15 cellular contexts compared by ENCODE assay signal in the genomic region with DNA sequence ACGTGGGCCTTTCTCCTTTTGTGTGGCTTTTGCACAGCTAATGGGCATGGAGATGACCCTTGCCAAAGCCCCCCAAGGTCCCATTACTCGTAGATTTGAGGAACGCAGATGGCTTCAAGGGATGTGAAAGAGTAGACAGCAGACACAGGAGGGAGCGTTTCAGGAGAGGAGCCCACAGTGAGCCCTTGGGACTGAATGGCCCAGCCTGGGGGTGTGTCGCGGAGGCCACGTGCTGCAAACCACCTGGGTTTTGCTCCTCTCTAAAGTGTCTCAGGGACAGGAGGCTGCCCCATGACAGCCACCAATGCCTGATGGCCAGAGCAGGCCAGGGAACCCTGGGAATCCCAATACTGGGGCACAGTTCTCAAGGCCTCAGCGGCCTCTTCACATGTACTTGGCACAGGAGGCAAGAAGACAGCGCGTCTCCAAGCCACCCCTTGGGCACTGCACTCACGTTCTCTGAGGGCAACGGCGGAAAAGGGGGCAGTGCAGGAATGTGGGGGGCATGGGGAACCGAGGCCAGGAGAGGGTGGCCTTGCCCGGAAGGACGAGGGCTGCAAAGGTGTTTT.
"Had no signal": no experiment of that assay in that cellular context is flagged by ENCODE, and none has a peak within 500 bp of the region (broad histone marks: within the 10 kb centered on the region; RNA-seq: fewer than 3 reads in every experiment).

No MANE protein-coding gene starts in this region.

- H3K4me3 ChIP-seq: body of pancreas, esophagus muscularis mucosa, psoas muscle, sigmoid colon, suprapubic skin, upper lobe of left lung had no signal

- H3K4me1 ChIP-seq: esophagus muscularis mucosa, psoas muscle, sigmoid colon, suprapubic skin had no signal

- H3K27ac ChIP-seq: esophagus muscularis mucosa, psoas muscle, sigmoid colon, suprapubic skin had no signal

- H3K4me3 Mint-ChIP-seq: activated naive CD4-positive, alpha-beta T cell treated with anti-CD3 and anti-CD28 coated beads, Interleukin-2, amount 10 ng/mL, durations not matched to agents 7 days and 5 days had no signal

- ATAC-seq: left cardiac atrium; naive thymus-derived CD4-positive, alpha-beta T cell; psoas muscle had no signal

- H3K9me3 ChIP-seq: body of pancreas, esophagus muscularis mucosa, psoas muscle, sigmoid colon, suprapubic skin, upper lobe of left lung had no signal

- DNase-seq: activated naive CD4-positive, alpha-beta T cell treated with anti-CD3 and anti-CD28 coated beads, Interleukin-2, amount 10 ng/mL, durations not matched to agents 7 days and 5 days; body of pancreas; dermis blood vessel endothelial cell; glutamatergic neuron; left cardiac atrium; naive thymus-derived CD4-positive, alpha-beta T cell; occipital lobe; psoas muscle; sigmoid colon; stimulated activated CD4-positive, alpha-beta T cell treated with anti-CD3 and anti-CD28 coated beads, Interleukin-12 subunit alpha, Interleukin-12 subunit beta, amount 100 ng/mL, for 4 hours; stimulated activated naive CD4-positive, alpha-beta T cell treated with Interleukin-2 at 50 U/mL for 16 hours had no signal

- H3K36me3 ChIP-seq: esophagus muscularis mucosa, sigmoid colon, suprapubic skin, upper lobe of left lung had no signal

- H3K9me3 Mint-ChIP-seq: activated naive CD4-positive, alpha-beta T cell treated with anti-CD3 and anti-CD28 coated beads, Interleukin-2, amount 10 ng/mL, durations not matched to agents 7 days and 5 days had no signal

- H3K27ac Mint-ChIP-seq: activated naive CD4-positive, alpha-beta T cell treated with anti-CD3 and anti-CD28 coated beads, Interleukin-2, amount 10 ng/mL, durations not matched to agents 7 days and 5 days; activated T-helper 2 cell treated with anti-CD3 and anti-CD28 coated beads, Interferon-gamma antibody, Interleukin-2, Interleukin-4, amounts not matched to agents 10 μg/mL and 5 μg/mL and 100 μg/mL, durations not matched to agents 14 hours and 24 hours and 36 hours had no signal
